30 cellular contexts compared by ENCODE assay signal in genomic region chr12:46198913-46199312, GRCh38.
DNase-seq lines count a peak whose midpoint lies in the region; ATAC-seq lines count a peak whose summit lies in the region.
"Had no signal": no experiment of that assay in that cellular context is flagged by ENCODE, and none has a peak within 500 bp of the region (broad histone marks: within the 10 kb centered on the region; RNA-seq: fewer than 3 reads in every experiment).

No MANE protein-coding gene starts in this region.

- POLR2A ChIA-PET in activated CD8-positive, alpha-beta T cell treated with anti-CD3 and anti-CD28 coated beads, Interleukin-2, amount 10 ng/mL, durations not matched to agents 7 days and 5 days (lab: Charles Lee), result interaction anchor here (2.6 kb wide), 1 partner anchor 70 kb away, joined by 7 read pairs; the partner anchor contains the start of gene SLC38A1
- POLR2A ChIA-PET in naive thymus-derived CD8-positive, alpha-beta T cell (lab: Charles Lee), result interaction anchor here (0.6 to 6.3 kb wide), 8 partner anchors 11 to 69 kb away, joined by 3 to 48 read pairs (median 5); partner anchors contain the start of gene SLC38A1

- DNase-seq in activated naive CD4-positive, alpha-beta T cell treated with anti-CD3 and anti-CD28 coated beads for 36 hours, result no peak
- no peak for DNase-seq in activated naive CD4-positive, alpha-beta T cell treated with Interleukin-2 at 50 U/mL for 16 hours
- peak; percentile 67 for DNase-seq in Jurkat, Clone E6-1 (ENCODE audit: low read depth, low spot score)
- no peak for DNase-seq in activated CD8-positive, alpha-beta T cell treated with anti-CD3 and anti-CD28 coated beads, Interleukin-2, amount 10 ng/mL, durations not matched to agents 7 days and 5 days
- no peak for DNase-seq in naive thymus-derived CD8-positive, alpha-beta T cell
- DNase-seq in NCI-H2107 treated with DMSO at 0.1 percent for 48 hours (lab: John Stamatoyannopoulos, UW; ENCODE audit: unreplicated experiment) (no peak), NCI-H2081 treated with DMSO at 0.1 percent for 48 hours (lab: John Stamatoyannopoulos, UW) (no peak)
- DNase-seq in activated CD8-positive, alpha-beta memory T cell treated with anti-CD3 and anti-CD28 coated beads, Interleukin-2, amount 50 U/mL, for 4 hours, result no peak
- DNase-seq: activated CD4-positive, alpha-beta T cell treated with anti-CD3 and anti-CD28 coated beads, Interleukin-2, amount 50 U/mL, for 4 hours; BE2C; Calu3; central memory CD4-positive, alpha-beta T cell; DMS79 treated with DMSO at 0.1 percent for 48 hours; foreskin keratinocyte; heart right ventricle; Karpas-422; kidney glomerular epithelial cell; lower lobe of right lung; NCI-H1436; NCI-H2107; NCI-H446; NCI-H82; ovary; small intestine; stimulated activated CD4-positive, alpha-beta T cell treated with anti-CD3 and anti-CD28 coated beads, Interleukin-1b, Interleukin-23, amount 100 ng/mL, for 48 hours; upper lobe of left lung; WERI-Rb-1 had no signal

- no peak overlapping the region for H3K4me3 Mint-ChIP-seq in activated naive CD4-positive, alpha-beta T cell treated with anti-CD3 and anti-CD28 coated beads for 36 hours
- H3K4me3 Mint-ChIP-seq in activated CD8-positive, alpha-beta T cell treated with anti-CD3 and anti-CD28 coated beads, Interleukin-2, amount 10 ng/mL, durations not matched to agents 7 days and 5 days, result no peak overlapping the region
- H3K4me3 Mint-ChIP-seq in naive thymus-derived CD8-positive, alpha-beta T cell, result peak overlapping the region in 3 of 10 donors; percentile 15 to 39 (median 28)
- H3K4me3 Mint-ChIP-seq: dendritic cell treated with granulocyte-macrophage colony-stimulating factor and Interleukin-4, amounts not matched to agents 40 ng/mL and 50 ng/mL, for 4 days; T-helper 1 cell treated with Interleukin-12 subunit alpha and Interleukin-12 subunit beta and Interleukin-4 antibody, amounts not matched to agents 30 μg/mL and 1 μg/mL, for 36 hours had no signal

- peaks cover 9% of the 10 kb centered on the region for H3K9me3 Mint-ChIP-seq in activated naive CD4-positive, alpha-beta T cell treated with anti-CD3 and anti-CD28 coated beads for 36 hours
- H3K9me3 Mint-ChIP-seq in activated CD8-positive, alpha-beta T cell treated with anti-CD3 and anti-CD28 coated beads, Interleukin-2, amount 10 ng/mL, durations not matched to agents 7 days and 5 days (ENCODE audit: insufficient read depth), result peaks cover 7% of the 10 kb centered on the region
- peaks cover 0 to 4% (median 0%) of the 10 kb centered on the region in 9 donors for H3K9me3 Mint-ChIP-seq in naive thymus-derived CD8-positive, alpha-beta T cell
- H3K9me3 Mint-ChIP-seq: dendritic cell treated with granulocyte-macrophage colony-stimulating factor and Interleukin-4, amounts not matched to agents 40 ng/mL and 50 ng/mL, for 4 days had no signal

- H3K4me1 Mint-ChIP-seq in activated naive CD4-positive, alpha-beta T cell treated with anti-CD3 and anti-CD28 coated beads for 36 hours (ENCODE audit: low read depth), result peaks cover 18% of the 10 kb centered on the region
- H3K4me1 Mint-ChIP-seq in activated CD8-positive, alpha-beta T cell treated with anti-CD3 and anti-CD28 coated beads, Interleukin-2, amount 10 ng/mL, durations not matched to agents 7 days and 5 days (ENCODE audit: low read depth), result peaks cover 9% of the 10 kb centered on the region
- peaks cover 11 to 39% (median 25%) of the 10 kb centered on the region in 4 donors for H3K4me1 Mint-ChIP-seq in naive thymus-derived CD8-positive, alpha-beta T cell

- ATAC-seq in activated CD8-positive, alpha-beta T cell treated with anti-CD3 and anti-CD28 coated beads, Interleukin-2, amount 10 ng/mL, durations not matched to agents 7 days and 5 days, result no peak
- ATAC-seq in naive thymus-derived CD8-positive, alpha-beta T cell, result peak; percentile 39 to 51
- ATAC-seq: foreskin keratinocyte, heart right ventricle, lower lobe of right lung had no signal

- no peak overlapping the region for H3K4me3 ChIP-seq in Jurkat, Clone E6-1 (ENCODE audit: low read length)
- H3K4me3 ChIP-seq: esophagus muscularis mucosa, heart right ventricle, lower lobe of right lung, ovary, upper lobe of left lung had no signal

- H3K27ac Mint-ChIP-seq in activated naive CD4-positive, alpha-beta T cell treated with anti-CD3 and anti-CD28 coated beads for 36 hours, result peak overlapping the region; percentile 39
- H3K27ac Mint-ChIP-seq in activated CD8-positive, alpha-beta T cell treated with anti-CD3 and anti-CD28 coated beads, Interleukin-2, amount 10 ng/mL, durations not matched to agents 7 days and 5 days, result peak overlapping the region; percentile 76
- H3K27ac Mint-ChIP-seq in naive thymus-derived CD8-positive, alpha-beta T cell, result peak overlapping the region; percentile 0 to 86 (median 79)
- H3K27ac Mint-ChIP-seq: dendritic cell treated with granulocyte-macrophage colony-stimulating factor and Interleukin-4, amounts not matched to agents 40 ng/mL and 50 ng/mL, for 4 days had no signal

- H3K36me3 Mint-ChIP-seq in activated naive CD4-positive, alpha-beta T cell treated with anti-CD3 and anti-CD28 coated beads for 36 hours (ENCODE audit: low read depth), result peaks cover 80% of the 10 kb centered on the region
- H3K36me3 Mint-ChIP-seq in activated CD8-positive, alpha-beta T cell treated with anti-CD3 and anti-CD28 coated beads, Interleukin-2, amount 10 ng/mL, durations not matched to agents 7 days and 5 days (ENCODE audit: low read depth), result peaks cover 93% of the 10 kb centered on the region
- H3K36me3 Mint-ChIP-seq in naive thymus-derived CD8-positive, alpha-beta T cell, result peaks cover 39 to 96% (median 73%) of the 10 kb centered on the region in 3 donors

- CTCF ChIA-PET in activated naive CD4-positive, alpha-beta T cell treated with anti-CD3 and anti-CD28 coated beads for 36 hours (lab: Charles Lee), result interaction anchor here (1.2 to 1.3 kb wide), 2 partner anchors 12 to 73 kb away, joined by 3 read pairs; no protein-coding TSS in a partner anchor
- CTCF ChIA-PET in activated CD8-positive, alpha-beta T cell treated with anti-CD3 and anti-CD28 coated beads, Interleukin-2, amount 10 ng/mL, durations not matched to agents 7 days and 5 days (lab: Charles Lee), result interaction anchor here (1.1 to 1.7 kb wide), 3 partner anchors 19 to 74 kb away, joined by 3 read pairs; no protein-coding TSS in a partner anchor

- H3K27me3 Mint-ChIP-seq in activated naive CD4-positive, alpha-beta T cell treated with anti-CD3 and anti-CD28 coated beads for 36 hours (ENCODE audit: low read depth), result no peaks in the 10 kb centered on the region
- no peaks in the 10 kb centered on the region for H3K27me3 Mint-ChIP-seq in activated CD8-positive, alpha-beta T cell treated with anti-CD3 and anti-CD28 coated beads, Interleukin-2, amount 10 ng/mL, durations not matched to agents 7 days and 5 days (ENCODE audit: low read depth)
- no peaks in the 10 kb centered on the region for H3K27me3 Mint-ChIP-seq in naive thymus-derived CD8-positive, alpha-beta T cell

- intact Hi-C loops in activated naive CD4-positive, alpha-beta T cell treated with anti-CD3 and anti-CD28 coated beads for 36 hours (cut with micrococcal nuclease), result no loop called here
